8 cellular contexts compared by ENCODE assay signal in the genomic region with DNA sequence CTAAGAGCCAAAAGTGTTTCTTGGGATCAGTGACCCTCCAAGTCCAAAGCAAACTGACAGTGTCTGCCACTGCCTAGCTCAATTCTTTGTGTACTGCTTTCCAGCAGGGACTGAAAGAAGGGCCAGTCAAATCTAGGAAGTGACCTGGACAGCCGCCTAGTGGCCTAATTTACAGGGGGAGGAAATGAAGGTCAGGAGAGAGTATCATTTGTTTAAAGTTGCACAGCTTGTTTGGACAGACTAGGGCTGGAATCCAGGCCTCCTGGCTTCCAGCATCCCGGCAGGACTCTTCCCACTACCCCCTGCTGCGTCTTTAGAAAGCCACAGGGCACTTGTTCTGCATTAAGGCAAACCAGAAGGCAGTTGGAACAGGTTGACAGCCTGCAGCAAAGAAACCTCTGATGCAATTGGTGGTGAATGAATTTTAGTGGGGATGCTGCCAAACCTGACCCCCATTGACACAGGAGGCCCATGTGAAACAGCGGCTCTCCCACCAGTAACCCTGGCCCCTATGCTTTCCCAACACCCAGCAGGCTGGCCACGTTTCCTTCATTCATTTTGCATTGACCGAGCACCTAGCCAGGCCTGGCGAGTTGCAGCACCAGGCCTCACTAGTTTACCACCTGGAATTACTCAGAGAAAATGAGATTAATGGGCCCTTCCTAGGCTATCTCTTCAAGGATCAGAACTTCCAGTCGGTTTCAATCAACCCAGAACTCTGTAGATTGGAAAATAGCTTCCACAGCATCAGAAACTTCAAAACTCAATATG. TPM values are rescaled to one million over a fixed set of nuclear protein-coding genes. Genes with fewer than 3 reads are reported as not detected.
DNase-seq lines count a peak whose midpoint lies in the region; ATAC-seq and TF ChIP-seq lines count a peak whose summit lies in the region.

No MANE protein-coding gene starts in this region.

- no peaks in the 10 kb centered on the region for H3K36me3 ChIP-seq in Peyer's patch
- no peaks in the 10 kb centered on the region for H3K36me3 ChIP-seq in psoas muscle (ENCODE audit: insufficient read depth in 1 of 2, low read depth in 1 of 2)

- TF ChIP-seq CTCF in Peyer's patch (IDR thresholded peaks at IDR 0.05) (peak in 2 of 6 experiments; percentile 40 to 41), psoas muscle (IDR thresholded peaks at IDR 0.05) (no peak)

- intact Hi-C loops in psoas muscle (cut with DNase I) = no loop called here

- H3K4me1 ChIP-seq in Peyer's patch (peaks cover 0 to 17% (median 0%) of the 10 kb centered on the region in 4 donors), psoas muscle (no peaks in the 10 kb centered on the region)

- in situ Hi-C loops in G401 (cut with HindIII; ENCODE audit: low sequenced_read_pairs) = no loop called here

- H3K4me3 ChIP-seq in Peyer's patch (no peak overlapping the region), psoas muscle (no peak overlapping the region)

- no peak for TF ChIP-seq POLR2A in Peyer's patch (IDR thresholded peaks at IDR 0.05)

- DNase-seq in G401 (ENCODE audit: low spot score) (peak; percentile 77), Peyer's patch (peak in 1 of 3 donors; percentile 54), fibroblast of the conjunctiva (ENCODE audit: low read depth) (peak; percentile 78), psoas muscle (peak; percentile 59 to 62), NCI-H2196 (lab: John Stamatoyannopoulos, UW; ENCODE audit: unreplicated experiment) (no peak), NCI-H1105 treated with DMSO at 0.1 percent for 48 hours (lab: John Stamatoyannopoulos, UW) (no peak)
- no peak for DNase-seq in activated T-cell treated with anti-CD3 and anti-CD28 coated beads, Interleukin-2, amount 50 U/mL, for 1 hour

- H3K27me3 ChIP-seq in Peyer's patch (no peaks in the 10 kb centered on the region), psoas muscle (ENCODE audit: insufficient read depth in 3 of 3, low read length in 2 of 3) (no peaks in the 10 kb centered on the region)

- H3K27ac ChIP-seq in Peyer's patch = peak overlapping the region; percentile 16 to 50 (median 38)
- H3K27ac ChIP-seq in psoas muscle = peak overlapping the region; percentile 31

- 61 to 73% (median 70%) methylated on average over 8 of the region's 8 CpGs for WGBS in psoas muscle, 3 donors

- H3K9me3 ChIP-seq in Peyer's patch (no peaks in the 10 kb centered on the region), psoas muscle (no peaks in the 10 kb centered on the region)

- ATAC-seq in psoas muscle (peak in 3 of 4 donors; percentile 32 to 52 (median 40)), HG03280 (IDR thresholded peaks at IDR 0.05; ENCODE audit: unreplicated experiment) (no peak)

RNA-seq across cellular contexts. Expression of a gene that starts 28.2 kb away (rescaled TPM):
- total RNA-seq in G401 (2014; rRNA removed; shearing (Covaris generic)) = 0.10 and 2.7 TPM in 2 replicates
- 10 to 100 TPM in 2 of 4 donors, 1 to 10 TPM in 2; 4.4 to 47.9 (median 11.6) TPM for total RNA-seq in Peyer's patch
- 1 to 10 TPM; 1.7 to 2.6 (median 2.4) TPM for total RNA-seq in psoas muscle
- 1 to 10 TPM in 1 of 3 donors, under 1 TPM in 2; 0.83 to 1.4 (median 0.95) TPM for polyA plus RNA-seq in psoas muscle

Comparison
In these comparisons a context has a peak if more than half of its experiments do, and no peak if none do; other contexts are left out.
1. DNase-seq: peak in G401 (single experiment), fibroblast of the conjunctiva (single experiment) and psoas muscle (2 of 2); none in NCI-H2196 (single experiment), NCI-H1105 treated with DMSO at 0.1 percent for 48 hours (single experiment) and activated T-cell treated with anti-CD3 and anti-CD28 coated beads, Interleukin-2, amount 50 U/mL, for 1 hour (single experiment).